ENCODE assay signal across 8 cellular contexts in genomic region chr15:76150971-76151598, GRCh38.
DNase-seq lines count a peak whose midpoint lies in the region; ATAC-seq, FAIRE-seq and TF ChIP-seq lines count a peak whose summit lies in the region.

No MANE protein-coding gene starts in this region.

- H3K9ac ChIP-seq in DND-41 (ENCODE audit: low read depth, low read length): no peak overlapping the region
- H3K9ac ChIP-seq in HUES48 (ENCODE audit: low read depth, low read length): no peak overlapping the region

- DNase-seq in DND-41 (peak; percentile 73), SHP77 (lab: John Stamatoyannopoulos, UW) (peak; percentile 69 to 72), pancreas (peak; percentile 67 to 91 (median 82)), tibial nerve (ENCODE audit: low spot score in 2 of 2) (peak; percentile 55 to 73)
- peak; percentile 91 for DNase-seq in activated effector memory CD4-positive, alpha-beta T cell treated with anti-CD3 and anti-CD28 coated beads, Interleukin-2, amount 50 U/mL, for 16 hours

- TF ChIP-seq POLR2A in gastroesophageal sphincter (IDR thresholded peaks at IDR 0.05) (no peak), tibial nerve (IDR thresholded peaks at IDR 0.05) (no peak)

- intact Hi-C loops in pancreas (cut with DNase I): no loop called here

- peaks cover 6% of the 10 kb centered on the region for H3K27me3 ChIP-seq in DND-41 (ENCODE audit: insufficient read depth, low read length, poor library complexity)
- no peaks in the 10 kb centered on the region; the same call in 1 of the 2 replicates for H3K27me3 ChIP-seq in HUES48 (ENCODE audit: control insufficient read depth, insufficient read depth, low read length)
- H3K27me3 ChIP-seq in gastroesophageal sphincter: peaks cover 27% of the 10 kb centered on the region
- no peaks in the 10 kb centered on the region for H3K27me3 ChIP-seq in pancreas
- peaks cover 0 to 17% of the 10 kb centered on the region in 2 donors for H3K27me3 ChIP-seq in tibial nerve

- ATAC-seq in DND-41 (ENCODE audit: insufficient read depth, low read depth) (peak; percentile 87), GM21515 (IDR thresholded peaks at IDR 0.05; ENCODE audit: unreplicated experiment) (peak; percentile 75), gastroesophageal sphincter (peak; percentile 73), pancreas (peak; percentile 79 to 92 (median 86))

- H3K27ac ChIP-seq in DND-41 (ENCODE audit: low read length): no peak overlapping the region
- no peak overlapping the region for H3K27ac ChIP-seq in HUES48 (ENCODE audit: low read depth, low read length)
- H3K27ac ChIP-seq in gastroesophageal sphincter: peak overlapping the region in 1 of 4 donors; percentile 32
- H3K27ac ChIP-seq in pancreas: peak overlapping the region in 3 of 4 donors; percentile 15 to 62 (median 34)
- H3K27ac ChIP-seq in tibial nerve: no peak overlapping the region

- no peaks in the 10 kb centered on the region for H3K79me2 ChIP-seq in DND-41 (ENCODE audit: insufficient read depth, low read length)

- peak; percentile 84 for TF ChIP-seq CTCF in DND-41 (IDR thresholded peaks at IDR 0.05; ENCODE audit: borderline replicate concordance, extremely low read depth, low read length, poor library complexity, severe bottlenecking)
- TF ChIP-seq CTCF in gastroesophageal sphincter (IDR thresholded peaks at IDR 0.05): peak in 3 of 4 experiments; percentile 72 to 88 (median 74)
- peak; percentile 79 to 90 (median 88) for TF ChIP-seq CTCF in pancreas (IDR thresholded peaks at IDR 0.05)
- peak; percentile 68 to 89 (median 84) for TF ChIP-seq CTCF in tibial nerve (IDR thresholded peaks at IDR 0.05)

- no peaks in the 10 kb centered on the region for H3K36me3 ChIP-seq in DND-41 (ENCODE audit: insufficient read depth, low read length)
- H3K36me3 ChIP-seq in HUES48 (ENCODE audit: control insufficient read depth, insufficient read depth, low read length): no peaks in the 10 kb centered on the region
- H3K36me3 ChIP-seq in gastroesophageal sphincter: no peaks in the 10 kb centered on the region
- no peaks in the 10 kb centered on the region for H3K36me3 ChIP-seq in pancreas
- H3K36me3 ChIP-seq in tibial nerve: no peaks in the 10 kb centered on the region

- H2AFZ ChIP-seq in DND-41 (ENCODE audit: low read depth, low read length): no peak overlapping the region

- H3K4me3 ChIP-seq in DND-41 (ENCODE audit: low read depth in 1 of 2, low read length in 2 of 2) (no peak overlapping the region), HUES48 (ENCODE audit: low read depth, low read length) (0 out of 2 replicates have a peak overlapping the region, but pooled peaks have one; percentile 1), gastroesophageal sphincter (no peak overlapping the region), pancreas (no peak overlapping the region), tibial nerve (no peak overlapping the region)

- no peak overlapping the region for H3K4me2 ChIP-seq in DND-41 (ENCODE audit: insufficient read depth, low read length)

- H3K9me3 ChIP-seq in DND-41 (ENCODE audit: insufficient read depth, low read length, severe bottlenecking) (no peaks in the 10 kb centered on the region), HUES48 (ENCODE audit: control insufficient read depth, insufficient read depth, low read length) (no peaks in the 10 kb centered on the region), gastroesophageal sphincter (no peaks in the 10 kb centered on the region), pancreas (no peaks in the 10 kb centered on the region), tibial nerve (no peaks in the 10 kb centered on the region)

- WGBS in gastroesophageal sphincter (ENCODE audit: low coverage in 1 of 2), 2 donors: 18 to 80% methylated on average over 2 to 9 of the region's 9 CpGs
- WGBS in pancreas, 2 donors: 14 to 17% methylated on average over 9 of the region's 9 CpGs
- WGBS in tibial nerve, 2 donors: 11 to 16% methylated on average over 9 of the region's 9 CpGs

- no peak for FAIRE-seq in pancreas (lab: Jason Lieb, UNC)

- peaks cover 5% of the 10 kb centered on the region; the same call in 1 of the 2 replicates for H3K4me1 ChIP-seq in DND-41 (ENCODE audit: insufficient read depth, low read length)
- peaks cover 26% of the 10 kb centered on the region for H3K4me1 ChIP-seq in HUES48 (ENCODE audit: control insufficient read depth, insufficient read depth, low read length)
- H3K4me1 ChIP-seq in gastroesophageal sphincter: peaks cover 0 to 26% (median 7%) of the 10 kb centered on the region in 3 donors
- H3K4me1 ChIP-seq in pancreas: peaks cover 11 to 21% (median 12%) of the 10 kb centered on the region in 3 donors
- peaks cover 0 to 15% (median 3%) of the 10 kb centered on the region in 4 donors for H3K4me1 ChIP-seq in tibial nerve

- no peaks in the 10 kb centered on the region for H4K20me1 ChIP-seq in DND-41 (ENCODE audit: insufficient read depth, low read length)

- TF ChIP-seq EP300 in gastroesophageal sphincter (IDR thresholded peaks at IDR 0.05) (no peak), tibial nerve (IDR thresholded peaks at IDR 0.05) (no peak)

Comparison
In these comparisons a context has a peak if more than half of its experiments do, and no peak if none do; other contexts are left out.
1. H3K27ac ChIP-seq: peak in pancreas (3 of 4); none in DND-41 (single experiment), HUES48 (single experiment) and tibial nerve (0 of 4).
2. Peak in every context shown above with its lines, with median percentiles within 50 percentile points of each other: ATAC-seq, DNase-seq and CTCF ChIP-seq.